16 cellular contexts compared by ENCODE assay signal in genomic region chr10:122172311-122173008, GRCh38.
DNase-seq lines count a peak whose midpoint lies in the region; ATAC-seq and TF ChIP-seq lines count a peak whose summit lies in the region.
"Had no signal": no experiment of that assay in that cellular context is flagged by ENCODE, and none has a peak within 500 bp of the region (broad histone marks: within the 10 kb centered on the region; RNA-seq: fewer than 3 reads in every experiment).

No MANE protein-coding gene starts in this region.

- H3K4me1 ChIP-seq in mucosa of descending colon (ENCODE audit: low read depth) (no peaks in the 10 kb centered on the region), suprapubic skin (peaks cover 42% of the 10 kb centered on the region)

- peak; percentile 8 for ATAC-seq in mucosa of descending colon
- no peak for ATAC-seq in activated T-cell treated with anti-CD3 and anti-CD28 coated beads, Interleukin-2, amount 50 U/mL, for 4 hours
- ATAC-seq in GM21526 (IDR thresholded peaks at IDR 0.05; ENCODE audit: low FRiP score, unreplicated experiment), result no peak

- no peak for TF ChIP-seq EP300 in suprapubic skin (IDR thresholded peaks at IDR 0.05)

- H3K27me3 ChIP-seq in suprapubic skin (no peaks in the 10 kb centered on the region), dorsolateral prefrontal cortex (no peaks in the 10 kb centered on the region)
- H3K27me3 ChIP-seq: MG63, right lobe of liver had no signal

- H3K27ac ChIP-seq in RWPE1, result peak overlapping the region; percentile 2; the same call in 1 of the 2 replicates
- H3K27ac ChIP-seq in suprapubic skin, result peak overlapping the region; percentile 46
- H3K27ac ChIP-seq in dorsolateral prefrontal cortex, result no peak overlapping the region
- H3K27ac ChIP-seq: right lobe of liver had no signal

- H3K4me3 Mint-ChIP-seq in activated T-cell treated with anti-CD3 and anti-CD28 coated beads, Interleukin-2, amount 50 U/mL, for 4 hours, result no peak overlapping the region
- H3K4me3 Mint-ChIP-seq: natural killer cell treated with Interleukin-12 subunit alpha and Interleukin-12 subunit beta and Interleukin-15 and Interleukin-18, amount 100 ng/mL, for 72 hours had no signal

- no peak for TF ChIP-seq POLR2A in suprapubic skin (IDR thresholded peaks at IDR 0.05)

- WGBS in suprapubic skin, result 44% methylated on average over 11 of the region's 12 CpGs

- POLR2A ChIA-PET in RWPE1 (lab: Yijun Ruan, JAX; ENCODE audit: low non-redundant PET), result no interaction called here

- CTCF ChIA-PET in RWPE1 (lab: Yijun Ruan, JAX), result interaction anchor here (0.5 kb wide), 1 partner anchor 25 kb away, joined by 3 read pairs; no protein-coding TSS in a partner anchor

- no peaks in the 10 kb centered on the region for H3K9me3 Mint-ChIP-seq in activated T-cell treated with anti-CD3 and anti-CD28 coated beads, Interleukin-2, amount 50 U/mL, for 4 hours
- H3K9me3 Mint-ChIP-seq: natural killer cell treated with Interleukin-12 subunit alpha and Interleukin-12 subunit beta and Interleukin-15 and Interleukin-18, amount 100 ng/mL, for 72 hours had no signal

- H3K4me1 Mint-ChIP-seq in activated T-cell treated with anti-CD3 and anti-CD28 coated beads, Interleukin-2, amount 50 U/mL, for 4 hours (ENCODE audit: low read depth), result no peaks in the 10 kb centered on the region

- H3K27me3 Mint-ChIP-seq in activated T-cell treated with anti-CD3 and anti-CD28 coated beads, Interleukin-2, amount 50 U/mL, for 4 hours (ENCODE audit: low read depth), result peaks cover 23% of the 10 kb centered on the region

- H3K9me3 ChIP-seq in mucosa of descending colon (no peaks in the 10 kb centered on the region), suprapubic skin (no peaks in the 10 kb centered on the region)
- H3K9me3 ChIP-seq: MG63, right lobe of liver had no signal

- H3K36me3 ChIP-seq in mucosa of descending colon (ENCODE audit: low read depth) (no peaks in the 10 kb centered on the region), suprapubic skin (no peaks in the 10 kb centered on the region)
- H3K36me3 ChIP-seq: MG63, right lobe of liver had no signal

- no peaks in the 10 kb centered on the region for H3K36me3 Mint-ChIP-seq in activated T-cell treated with anti-CD3 and anti-CD28 coated beads, Interleukin-2, amount 50 U/mL, for 4 hours (ENCODE audit: insufficient read depth)
- H3K36me3 Mint-ChIP-seq: natural killer cell treated with Interleukin-12 subunit alpha and Interleukin-12 subunit beta and Interleukin-15 and Interleukin-18, amount 100 ng/mL, for 72 hours had no signal

- TF ChIP-seq CTCF in RWPE1 (conservative IDR thresholded peaks at IDR 0.05; ENCODE audit: low read depth), result no peak
- TF ChIP-seq CTCF in fibroblast of the aortic adventitia (IDR thresholded peaks at IDR 0.05; ENCODE audit: insufficient read depth, low read length), result no peak
- no peak for TF ChIP-seq CTCF in mucosa of descending colon (IDR thresholded peaks at IDR 0.05)
- TF ChIP-seq CTCF in suprapubic skin (IDR thresholded peaks at IDR 0.05), result no peak
- no peak for TF ChIP-seq CTCF in dorsolateral prefrontal cortex (IDR thresholded peaks at IDR 0.05 in 54 of 56, conservative IDR thresholded peaks at IDR 0.05 in 2 of 56; ENCODE audit: low read depth in 1 of 56, partially characterized antibody in 56 of 56)

- H3K4me3 ChIP-seq in fibroblast of the aortic adventitia (ENCODE audit: low read depth, low read length) (no peak overlapping the region), mucosa of descending colon (no peak overlapping the region), suprapubic skin (no peak overlapping the region), dorsolateral prefrontal cortex (no peak overlapping the region)
- H3K4me3 ChIP-seq: MG63, right lobe of liver had no signal

- intact Hi-C loops in mucosa of descending colon (cut with DNase I, micrococcal nuclease), result no loop called here
- intact Hi-C loops in dorsolateral prefrontal cortex (cut with DNase I), result no loop called here

- DNase-seq in RWPE1 (ENCODE audit: low spot score) (no peak), fibroblast of the aortic adventitia (ENCODE audit: low read depth) (peak; percentile 20), mucosa of descending colon (no peak), suprapubic skin (ENCODE audit: low spot score in 2 of 2) (no peak), dorsolateral prefrontal cortex (no peak)
- DNase-seq in activated T-cell treated with anti-CD3 and anti-CD28 coated beads, Interleukin-2, amount 50 U/mL, for 4 hours, result no peak
- DNase-seq: activated CD8-positive, alpha-beta memory T cell treated with anti-CD3 and anti-CD28 coated beads for 24 hours; MG63; NCI-H1694 treated with DMSO at 0.1 percent for 48 hours; NCI-H446 treated with DMSO at 0.1 percent for 48 hours; right lobe of liver; stimulated activated CD4-positive, alpha-beta T cell treated with anti-CD3 and anti-CD28 coated beads, Interleukin-1b, Interleukin-23, amount 100 ng/mL, for 48 hours; substantia nigra; T-helper 1 cell had no signal

Comparison
In these comparisons a context has a peak if more than half of its experiments do, and no peak if none do; other contexts are left out.
1. H3K27ac ChIP-seq: peak in RWPE1 (single experiment) and suprapubic skin (single experiment); none in dorsolateral prefrontal cortex (0 of 59).